Comparison of ENCODE assay signal across 15 cellular contexts in genomic region chr6:132887204-132887603, GRCh38.
"Had no signal": no experiment of that assay in that cellular context is flagged by ENCODE, and none has a peak within 500 bp of the region (broad histone marks: within the 10 kb centered on the region; RNA-seq: fewer than 3 reads in every experiment).

No MANE protein-coding gene starts in this region.

- H3K4me1 ChIP-seq: gastrocnemius medialis, neural progenitor cell, pancreas, transverse colon had no signal

- H3K9me3 Mint-ChIP-seq: activated B cell treated with CpG ODN at 0.5 μM for 24 hours; activated naive CD8-positive, alpha-beta T cell treated with anti-CD3 and anti-CD28 coated beads for 36 hours; activated T-cell treated with anti-CD3 and anti-CD28 coated beads, Interleukin-2, amount 50 U/mL, for 24 hours; neural progenitor cell had no signal

- ATAC-seq: left ventricle myocardium superior, pancreas had no signal

- H3K9me3 ChIP-seq: gastrocnemius medialis, pancreas, transverse colon had no signal

- H3K4me3 ChIP-seq: cardiac muscle cell, gastrocnemius medialis, neural progenitor cell, pancreas, SK-N-MC, skin epidermis, transverse colon had no signal

- H3K27ac Mint-ChIP-seq: activated B cell treated with CpG ODN at 0.5 μM for 24 hours; activated naive CD8-positive, alpha-beta T cell treated with anti-CD3 and anti-CD28 coated beads for 36 hours; activated T-cell treated with anti-CD3 and anti-CD28 coated beads, Interleukin-2, amount 50 U/mL, for 24 hours; neural progenitor cell had no signal

- DNase-seq: activated B cell treated with CpG ODN at 0.5 μM for 24 hours; activated CD4-positive, alpha-beta T cell treated with anti-CD3 and anti-CD28 coated beads, Interleukin-2, amount 50 U/mL, for 1 hour; activated gamma-delta T cell; activated naive CD8-positive, alpha-beta T cell treated with anti-CD3 and anti-CD28 coated beads for 36 hours; activated T-cell treated with anti-CD3 and anti-CD28 coated beads, Interleukin-2, amount 50 U/mL, for 24 hours; aorta; gastrocnemius medialis; left ventricle myocardium superior; pancreas; retina; transverse colon had no signal

- H3K36me3 Mint-ChIP-seq: activated naive CD8-positive, alpha-beta T cell treated with anti-CD3 and anti-CD28 coated beads for 36 hours; neural progenitor cell had no signal

- H3K4me1 Mint-ChIP-seq: activated B cell treated with CpG ODN at 0.5 μM for 24 hours; activated naive CD8-positive, alpha-beta T cell treated with anti-CD3 and anti-CD28 coated beads for 36 hours; neural progenitor cell had no signal

- H3K4me3 Mint-ChIP-seq: activated B cell treated with CpG ODN at 0.5 μM for 24 hours; activated naive CD8-positive, alpha-beta T cell treated with anti-CD3 and anti-CD28 coated beads for 36 hours; activated T-cell treated with anti-CD3 and anti-CD28 coated beads, Interleukin-2, amount 50 U/mL, for 24 hours; neural progenitor cell had no signal

- H3K27me3 ChIP-seq: cardiac muscle cell, gastrocnemius medialis, neural progenitor cell, pancreas, transverse colon had no signal

- H3K36me3 ChIP-seq: cardiac muscle cell, gastrocnemius medialis, neural progenitor cell, pancreas, transverse colon had no signal

- H3K27ac ChIP-seq: cardiac muscle cell, gastrocnemius medialis, neural progenitor cell, pancreas, SK-N-MC, skin epidermis, transverse colon had no signal
